Comparison of ENCODE assay signal across 20 cellular contexts in the genomic region with DNA sequence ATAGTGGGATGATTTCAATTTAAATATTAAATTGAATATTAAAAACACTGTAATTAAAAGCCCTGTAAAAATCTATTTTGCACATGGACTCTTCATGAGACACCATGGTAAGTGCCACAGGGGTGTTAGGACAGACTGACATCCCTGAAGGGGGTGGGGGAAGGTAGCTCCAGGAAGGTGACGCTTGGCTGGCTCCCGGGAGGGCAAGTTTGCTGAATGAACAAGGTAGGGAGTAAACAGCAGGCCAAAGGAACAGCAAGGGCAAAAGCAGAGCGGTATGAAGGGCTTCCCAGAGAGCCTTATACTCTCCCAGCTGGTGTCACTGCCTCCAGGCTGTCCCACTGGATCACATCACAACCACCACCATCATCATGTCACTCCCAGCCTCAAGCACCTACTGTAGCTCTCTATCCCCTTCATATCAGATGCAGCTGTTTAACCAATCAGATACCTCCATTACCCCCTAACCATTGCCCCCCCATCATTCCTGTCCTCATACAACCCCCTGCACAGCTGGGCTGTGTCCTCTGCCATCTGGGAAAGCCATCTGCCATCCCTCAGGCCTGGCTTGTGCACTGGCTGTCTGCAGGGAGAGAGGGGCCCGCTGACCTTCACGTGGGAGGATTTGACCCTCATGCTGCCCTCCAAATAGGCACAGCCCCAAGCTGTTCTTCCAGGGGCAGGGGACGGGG. TPM values are rescaled to one million over a fixed set of nuclear protein-coding genes. Genes with fewer than 3 reads are reported as not detected.
DNase-seq lines count a peak whose midpoint lies in the region; ATAC-seq lines count a peak whose summit lies in the region.
"Had no signal": no experiment of that assay in that cellular context is flagged by ENCODE, and none has a peak within 500 bp of the region (broad histone marks: within the 10 kb centered on the region; RNA-seq: fewer than 3 reads in every experiment).

No MANE protein-coding gene starts in this region.

- H3K27ac Mint-ChIP-seq in activated CD4-positive, alpha-beta T cell treated with anti-CD3 and anti-CD28 coated beads, Interleukin-2, amount 10 ng/mL, durations not matched to agents 7 days and 5 days = peak overlapping the region; percentile 58
- H3K27ac Mint-ChIP-seq: activated B cell treated with CpG ODN at 0.5 μM for 24 hours; activated naive CD4-positive, alpha-beta T cell treated with anti-CD3 and anti-CD28 coated beads, Interleukin-2, amount 50 U/mL, for 24 hours; T-helper 2 cell treated with Interferon-gamma antibody and Interleukin-4, amounts not matched to agents 5 μg/mL and 100 μg/mL, for 36 hours had no signal

- DNase-seq in activated CD4-positive, alpha-beta T cell treated with anti-CD3 and anti-CD28 coated beads, Interleukin-2, amount 10 ng/mL, durations not matched to agents 7 days and 5 days = no peak
- DNase-seq in activated CD4-positive, alpha-beta T cell treated with anti-CD3 and anti-CD28 coated beads, Interleukin-2, amount 50 U/mL, for 1 hour = no peak
- DNase-seq in NCI-H69 (lab: John Stamatoyannopoulos, UW) (peak; percentile 67), glomerular visceral epithelial cell (ENCODE audit: extremely low spot score) (peak; percentile 21), retina (peak; percentile 60)
- no peak for DNase-seq in stimulated activated CD4-positive, alpha-beta T cell treated with anti-CD3 and anti-CD28 coated beads, Interleukin-2, amount 100 ng/mL, for 24 hours
- no peak for DNase-seq in stimulated activated CD4-positive, alpha-beta T cell treated with anti-CD3 and anti-CD28 coated beads, Interleukin-4, amount 100 ng/mL, for 1 hour
- DNase-seq: 8988T; activated B cell treated with CpG ODN at 0.5 μM for 24 hours; activated CD8-positive, alpha-beta memory T cell treated with anti-CD3 and anti-CD28 coated beads for 24 hours; activated T-cell treated with anti-CD3 and anti-CD28 coated beads, Interleukin-2, amount 50 U/mL, for 4 hours; cerebellar nuclear complex; effector CD8-positive, alpha-beta T cell; gastrocnemius medialis; left colon; upper lobe of right lung had no signal

- no peak overlapping the region for H3K4me3 Mint-ChIP-seq in activated CD4-positive, alpha-beta T cell treated with anti-CD3 and anti-CD28 coated beads, Interleukin-2, amount 10 ng/mL, durations not matched to agents 7 days and 5 days
- H3K4me3 Mint-ChIP-seq: activated B cell treated with CpG ODN at 0.5 μM for 24 hours; activated T-cell treated with anti-CD3 and anti-CD28 coated beads, Interleukin-2, amount 50 U/mL, for 4 hours; neural crest cell had no signal

- CTCF ChIA-PET in activated CD4-positive, alpha-beta T cell treated with anti-CD3 and anti-CD28 coated beads, Interleukin-2, amount 10 ng/mL, durations not matched to agents 7 days and 5 days (lab: Charles Lee) = no interaction called here

- POLR2A ChIA-PET in activated CD4-positive, alpha-beta T cell treated with anti-CD3 and anti-CD28 coated beads, Interleukin-2, amount 10 ng/mL, durations not matched to agents 7 days and 5 days (lab: Charles Lee) = no interaction called here

- no peak for ATAC-seq in HG03175 (IDR thresholded peaks at IDR 0.05; ENCODE audit: unreplicated experiment)
- ATAC-seq: gastrocnemius medialis, left colon, upper lobe of right lung had no signal

- H3K27me3 Mint-ChIP-seq in activated CD4-positive, alpha-beta T cell treated with anti-CD3 and anti-CD28 coated beads, Interleukin-2, amount 10 ng/mL, durations not matched to agents 7 days and 5 days = peaks cover 78% of the 10 kb centered on the region
- H3K27me3 Mint-ChIP-seq: activated B cell treated with CpG ODN at 0.5 μM for 24 hours had no signal

- H3K4me1 Mint-ChIP-seq in activated CD4-positive, alpha-beta T cell treated with anti-CD3 and anti-CD28 coated beads, Interleukin-2, amount 10 ng/mL, durations not matched to agents 7 days and 5 days = peaks cover 33% of the 10 kb centered on the region
- H3K4me1 Mint-ChIP-seq: activated B cell treated with CpG ODN at 0.5 μM for 24 hours had no signal

- no peaks in the 10 kb centered on the region for H3K36me3 Mint-ChIP-seq in activated CD4-positive, alpha-beta T cell treated with anti-CD3 and anti-CD28 coated beads, Interleukin-2, amount 10 ng/mL, durations not matched to agents 7 days and 5 days (ENCODE audit: low read depth)
- H3K36me3 Mint-ChIP-seq: activated naive CD4-positive, alpha-beta T cell treated with anti-CD3 and anti-CD28 coated beads, Interleukin-2, amount 50 U/mL, for 24 hours had no signal

- no peaks in the 10 kb centered on the region for H3K9me3 Mint-ChIP-seq in activated CD4-positive, alpha-beta T cell treated with anti-CD3 and anti-CD28 coated beads, Interleukin-2, amount 10 ng/mL, durations not matched to agents 7 days and 5 days
- H3K9me3 Mint-ChIP-seq: activated B cell treated with CpG ODN at 0.5 μM for 24 hours; activated naive CD4-positive, alpha-beta T cell treated with anti-CD3 and anti-CD28 coated beads, Interleukin-2, amount 50 U/mL, for 24 hours; activated T-cell treated with anti-CD3 and anti-CD28 coated beads, Interleukin-2, amount 50 U/mL, for 4 hours; neural crest cell; T-helper 2 cell treated with Interferon-gamma antibody and Interleukin-4, amounts not matched to agents 5 μg/mL and 100 μg/mL, for 36 hours had no signal

RNA-seq across cellular contexts. Expression of gene HSPA12A, which starts 19.5 kb away (rescaled TPM):
- total RNA-seq in activated CD4-positive, alpha-beta T cell treated with anti-CD3 and anti-CD28 coated beads, Interleukin-2, amount 10 ng/mL, durations not matched to agents 7 days and 5 days = under 1 TPM in 1 of 2 experiments, not detected in 1; 0.08 TPM

Comparison
In these comparisons a context has a peak if more than half of its experiments do, and no peak if none do; other contexts are left out.
1. DNase-seq: peak in NCI-H69 (single experiment), glomerular visceral epithelial cell (single experiment) and retina (single experiment); none in activated CD4-positive, alpha-beta T cell treated with anti-CD3 and anti-CD28 coated beads, Interleukin-2, amount 10 ng/mL, durations not matched to agents 7 days and 5 days (single experiment), activated CD4-positive, alpha-beta T cell treated with anti-CD3 and anti-CD28 coated beads, Interleukin-2, amount 50 U/mL, for 1 hour (single experiment), stimulated activated CD4-positive, alpha-beta T cell treated with anti-CD3 and anti-CD28 coated beads, Interleukin-2, amount 100 ng/mL, for 24 hours (0 of 2) and stimulated activated CD4-positive, alpha-beta T cell treated with anti-CD3 and anti-CD28 coated beads, Interleukin-4, amount 100 ng/mL, for 1 hour (single experiment).